Comparison of ENCODE assay signal across 2 cellular contexts in the genomic region with DNA sequence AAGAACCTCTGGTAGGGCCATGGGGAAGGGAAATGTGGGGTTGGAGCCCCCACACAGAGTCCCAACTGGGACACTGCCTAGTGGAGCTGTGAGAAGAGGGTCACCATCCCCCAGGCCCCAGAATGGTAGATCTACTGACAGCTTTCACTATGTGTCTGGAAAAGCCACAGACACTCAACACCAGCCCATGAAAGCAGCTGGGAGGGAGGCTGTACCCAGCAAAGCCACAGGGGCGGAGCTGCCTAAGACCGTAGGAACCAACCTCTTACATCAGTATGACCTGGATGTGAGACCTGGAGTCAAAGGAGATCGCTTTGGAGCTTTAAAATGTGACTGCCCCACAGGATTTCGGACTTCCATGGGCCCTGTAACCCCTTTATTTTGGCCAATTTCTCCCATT.
TF ChIP-seq lines count a peak whose summit lies in the region.

No MANE protein-coding gene starts in this region.

TF ChIP-seq in SK-N-SH, 30 proteins besides CTCF, POLR2A, EP300 and RAD21 (continued from another document):
- TF ChIP-seq MXI1 (IDR thresholded peaks at IDR 0.05; ENCODE audit: low read depth, low read length) (no peak), FOSL2 (IDR thresholded peaks at IDR 0.05; ENCODE audit: borderline replicate concordance, low read depth) (no peak), IRF3 (IDR thresholded peaks at IDR 0.05; ENCODE audit: low read depth, low read length) (no peak), POLR2AphosphoS5 (IDR thresholded peaks at IDR 0.05; ENCODE audit: low read depth, low read length) (no peak), MEF2A (IDR thresholded peaks at IDR 0.05; ENCODE audit: borderline replicate concordance, low read depth) (no peak), USF1 (IDR thresholded peaks at IDR 0.05; ENCODE audit: borderline replicate concordance, low read depth) (no peak), REST (IDR thresholded peaks at IDR 0.05; ENCODE audit: low read depth, low read length) (no peak), FOXJ3 (CRISPR knock-in tag; IDR thresholded peaks at IDR 0.05) (no peak)

TF ChIP-seq in SK-N-SH treated with all-trans-retinoic acid at 6 μM for 48 hours, 23 proteins besides CTCF, POLR2A, EP300 and RAD21:
- TF ChIP-seq TSHZ2 (CRISPR knock-in tag; IDR thresholded peaks at IDR 0.05) (no peak), BACH2 (CRISPR knock-in tag; IDR thresholded peaks at IDR 0.05; ENCODE audit: borderline replicate concordance) (no peak)
